ENCODE assay signal across 17 cellular contexts in the genomic region with DNA sequence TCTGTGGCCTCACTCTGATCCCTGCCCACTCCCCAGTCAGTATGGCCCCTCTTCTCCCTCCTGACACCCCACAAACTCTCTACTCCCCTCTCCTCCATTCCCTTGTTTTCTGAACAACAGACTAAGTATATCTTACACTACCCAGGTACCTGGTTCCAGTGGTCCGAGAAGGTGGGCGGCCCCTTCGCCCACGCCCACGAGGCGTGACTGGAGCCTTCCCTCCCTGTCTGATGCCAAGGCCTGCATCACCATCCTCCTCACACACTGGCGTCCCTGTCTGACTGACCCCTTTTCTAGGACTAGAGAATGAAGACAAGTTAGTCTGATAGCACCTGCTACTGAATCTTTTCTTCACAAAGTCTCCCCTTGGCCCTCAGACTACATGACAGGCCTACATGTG. TPM values are rescaled to one million over a fixed set of nuclear protein-coding genes. Genes with fewer than 3 reads are reported as not detected.
DNase-seq lines count a peak whose midpoint lies in the region; ATAC-seq and TF ChIP-seq lines count a peak whose summit lies in the region.
"Had no signal": no experiment of that assay in that cellular context is flagged by ENCODE, and none has a peak within 500 bp of the region (broad histone marks: within the 10 kb centered on the region; RNA-seq: fewer than 3 reads in every experiment).

No MANE protein-coding gene starts in this region.

- DNase-seq in activated CD8-positive, alpha-beta memory T cell treated with anti-CD3 and anti-CD28 coated beads, Interleukin-2, amount 10 ng/mL, durations not matched to agents 7 days and 5 days: no peak
- DNase-seq in activated CD8-positive, alpha-beta memory T cell treated with anti-CD3 and anti-CD28 coated beads, Interleukin-2, amount 50 U/mL, for 48 hours: no peak
- DNase-seq in CD4-positive, CD25-positive, alpha-beta regulatory T cell: no peak
- DNase-seq in endothelial cell (ENCODE audit: low spot score) (no peak), nephron progenitor cell (no peak), NCI-H345 (lab: John Stamatoyannopoulos, UW) (no peak), kidney glomerular epithelial cell (lab: John Stamatoyannopoulos, UW) (no peak), OCI-M1 (lab: John Stamatoyannopoulos, UW) (no peak)
- DNase-seq: ACHN; C1 segment of cervical spinal cord; CD4-positive, alpha-beta memory T cell; COR-L47; DMS153; DMS79 treated with DMSO at 0.1 percent for 48 hours; GDM1; HCEC 1CT; HFFc6 had no signal

- no peaks in the 10 kb centered on the region for H3K9me3 ChIP-seq in CD4-positive, CD25-positive, alpha-beta regulatory T cell (ENCODE audit: control insufficient read depth in 2 of 2, low read length in 2 of 2)

- peaks cover 4% of the 10 kb centered on the region for H3K4me1 Mint-ChIP-seq in activated CD8-positive, alpha-beta memory T cell treated with anti-CD3 and anti-CD28 coated beads, Interleukin-2, amount 10 ng/mL, durations not matched to agents 7 days and 5 days
- peaks cover 5 to 21% (median 16%) of the 10 kb centered on the region in 4 donors for H3K4me1 Mint-ChIP-seq in CD4-positive, CD25-positive, alpha-beta regulatory T cell
- H3K4me1 Mint-ChIP-seq in endothelial cell (ENCODE audit: unreplicated experiment): peaks cover 17% of the 10 kb centered on the region
- H3K4me1 Mint-ChIP-seq in nephron progenitor cell: no peaks in the 10 kb centered on the region

- H3K27ac Mint-ChIP-seq in activated CD8-positive, alpha-beta memory T cell treated with anti-CD3 and anti-CD28 coated beads, Interleukin-2, amount 10 ng/mL, durations not matched to agents 7 days and 5 days: peak overlapping the region; percentile 38
- peak overlapping the region in 2 of 3 donors; percentile 68 to 71 for H3K27ac Mint-ChIP-seq in CD4-positive, CD25-positive, alpha-beta regulatory T cell
- H3K27ac Mint-ChIP-seq in endothelial cell (ENCODE audit: unreplicated experiment) (no peak overlapping the region), nephron progenitor cell (peak overlapping the region; percentile 79)
- H3K27ac Mint-ChIP-seq: HFFc6 had no signal

- no peaks in the 10 kb centered on the region for H3K27me3 Mint-ChIP-seq in activated CD8-positive, alpha-beta memory T cell treated with anti-CD3 and anti-CD28 coated beads, Interleukin-2, amount 10 ng/mL, durations not matched to agents 7 days and 5 days
- no peaks in the 10 kb centered on the region for H3K27me3 Mint-ChIP-seq in CD4-positive, CD25-positive, alpha-beta regulatory T cell
- H3K27me3 Mint-ChIP-seq in endothelial cell (ENCODE audit: unreplicated experiment) (peaks cover 2% of the 10 kb centered on the region), nephron progenitor cell (ENCODE audit: low read depth, poor library complexity) (no peaks in the 10 kb centered on the region)
- H3K27me3 Mint-ChIP-seq: CD4-positive, alpha-beta memory T cell had no signal

- no peaks in the 10 kb centered on the region for H3K9me3 Mint-ChIP-seq in activated CD8-positive, alpha-beta memory T cell treated with anti-CD3 and anti-CD28 coated beads, Interleukin-2, amount 10 ng/mL, durations not matched to agents 7 days and 5 days (ENCODE audit: low read depth)
- no peaks in the 10 kb centered on the region for H3K9me3 Mint-ChIP-seq in CD4-positive, CD25-positive, alpha-beta regulatory T cell
- H3K9me3 Mint-ChIP-seq in endothelial cell (ENCODE audit: unreplicated experiment): no peaks in the 10 kb centered on the region
- no peaks in the 10 kb centered on the region for H3K9me3 Mint-ChIP-seq in nephron progenitor cell
- H3K9me3 Mint-ChIP-seq: CD4-positive, alpha-beta memory T cell; HFFc6 had no signal

- H3K36me3 ChIP-seq in CD4-positive, CD25-positive, alpha-beta regulatory T cell (ENCODE audit: control insufficient read depth, insufficient read depth, low read length): peaks cover 42% of the 10 kb centered on the region

- H3K4me3 Mint-ChIP-seq in activated CD8-positive, alpha-beta memory T cell treated with anti-CD3 and anti-CD28 coated beads, Interleukin-2, amount 10 ng/mL, durations not matched to agents 7 days and 5 days: no peak overlapping the region
- H3K4me3 Mint-ChIP-seq in CD4-positive, CD25-positive, alpha-beta regulatory T cell: no peak overlapping the region
- H3K4me3 Mint-ChIP-seq in endothelial cell (ENCODE audit: unreplicated experiment) (peak overlapping the region; percentile 1), nephron progenitor cell (no peak overlapping the region)
- H3K4me3 Mint-ChIP-seq: CD4-positive, alpha-beta memory T cell; HFFc6 had no signal

- CTCF ChIA-PET in activated CD8-positive, alpha-beta memory T cell treated with anti-CD3 and anti-CD28 coated beads, Interleukin-2, amount 10 ng/mL, durations not matched to agents 7 days and 5 days (lab: Charles Lee): interaction anchor here (0.6 kb wide), 1 partner anchor 337 kb away, joined by 3 read pairs; no protein-coding TSS in a partner anchor

- peaks cover 3% of the 10 kb centered on the region for H3K4me1 ChIP-seq in CD4-positive, CD25-positive, alpha-beta regulatory T cell (ENCODE audit: control insufficient read depth, insufficient read depth, low read length, poor library complexity, severe bottlenecking)

- TF ChIP-seq CTCF in endothelial cell (IDR thresholded peaks at IDR 0.05; ENCODE audit: unreplicated experiment): no peak
- TF ChIP-seq CTCF in nephron progenitor cell (IDR thresholded peaks at IDR 0.05): no peak

- ATAC-seq in activated CD8-positive, alpha-beta memory T cell treated with anti-CD3 and anti-CD28 coated beads, Interleukin-2, amount 10 ng/mL, durations not matched to agents 7 days and 5 days: no peak
- ATAC-seq in CD4-positive, CD25-positive, alpha-beta regulatory T cell (ENCODE audit: low read depth in 2 of 2): no peak

- H3K36me3 Mint-ChIP-seq in activated CD8-positive, alpha-beta memory T cell treated with anti-CD3 and anti-CD28 coated beads, Interleukin-2, amount 10 ng/mL, durations not matched to agents 7 days and 5 days: peaks cover 8% of the 10 kb centered on the region
- H3K36me3 Mint-ChIP-seq in CD4-positive, CD25-positive, alpha-beta regulatory T cell: peaks cover 49% of the 10 kb centered on the region
- H3K36me3 Mint-ChIP-seq in endothelial cell (ENCODE audit: low read depth, unreplicated experiment): peaks cover 40% of the 10 kb centered on the region
- H3K36me3 Mint-ChIP-seq in nephron progenitor cell (ENCODE audit: low read depth): peaks cover 77% of the 10 kb centered on the region

- H3K4me3 ChIP-seq in CD4-positive, CD25-positive, alpha-beta regulatory T cell (ENCODE audit: low read depth, low read length): no peak overlapping the region

- H3K27ac ChIP-seq in CD4-positive, CD25-positive, alpha-beta regulatory T cell (ENCODE audit: insufficient read depth, low read length, poor library complexity, severe bottlenecking): no peak overlapping the region

- H3K27me3 ChIP-seq in CD4-positive, CD25-positive, alpha-beta regulatory T cell (ENCODE audit: control insufficient read depth, insufficient read depth, low read length): no peaks in the 10 kb centered on the region

RNA-seq across cellular contexts. Expression of a gene that starts 50.0 kb away (rescaled TPM):
- 10 to 100 TPM; 38.9 to 49.9 TPM for total RNA-seq in activated CD8-positive, alpha-beta memory T cell treated with anti-CD3 and anti-CD28 coated beads, Interleukin-2, amount 10 ng/mL, durations not matched to agents 7 days and 5 days
- total RNA-seq in CD4-positive, CD25-positive, alpha-beta regulatory T cell: 12.1 TPM
- polyA plus RNA-seq in CD4-positive, CD25-positive, alpha-beta regulatory T cell: 10 to 100 TPM; 10.2 to 12.2 (median 11.1) TPM
- total RNA-seq in endothelial cell (ENCODE audit: unreplicated experiment): 14.6 TPM

RNA-seq across cellular contexts. Expression of a gene that starts 50.0 kb away (rescaled TPM):
- 10 to 100 TPM; 31.2 to 34.7 TPM for total RNA-seq in activated CD8-positive, alpha-beta memory T cell treated with anti-CD3 and anti-CD28 coated beads, Interleukin-2, amount 10 ng/mL, durations not matched to agents 7 days and 5 days
- total RNA-seq in CD4-positive, CD25-positive, alpha-beta regulatory T cell: 20.9 TPM
- polyA plus RNA-seq in CD4-positive, CD25-positive, alpha-beta regulatory T cell: 1 to 10 TPM; 5.0 to 7.7 (median 6.1) TPM
- total RNA-seq in endothelial cell (ENCODE audit: unreplicated experiment): 45.5 TPM
